In genomic region chr17:31549525-31550388, GRCh38 we compare ENCODE assay signal across 8 cellular contexts.
A peak's percentile ranks its signal among the peaks of the same experiment; 100 is the strongest.
DNase-seq lines count a peak whose midpoint lies in the region; ATAC-seq and TF ChIP-seq lines count a peak whose summit lies in the region.

No MANE protein-coding gene starts in this region.

- peaks cover 8% of the 10 kb centered on the region; the same call in 1 of the 2 replicates for H3F3A ChIP-seq in GM23338 (replicated peaks; ENCODE audit: low read depth)

- ATAC-seq in GM23338 (peak; percentile 82), RWPE2 (ENCODE audit: low read depth) (peak; percentile 81)
- ATAC-seq in stimulated activated naive CD8-positive, alpha-beta T cell treated with anti-CD3 and anti-CD28 coated beads, Interleukin-15, amount 100 ng/mL, for 72 hours: peak; percentile 86

- H3K9me3 Mint-ChIP-seq in GM23338 (no peaks in the 10 kb centered on the region; the same call in 2 of the 3 replicates), neural crest cell (no peaks in the 10 kb centered on the region)
- H3K9me3 Mint-ChIP-seq in stimulated activated naive CD8-positive, alpha-beta T cell treated with anti-CD3 and anti-CD28 coated beads, Interleukin-15, amount 100 ng/mL, for 72 hours: no peaks in the 10 kb centered on the region

- H3K9me2 ChIP-seq in GM23338 (ENCODE audit: insufficient read depth): no peaks in the 10 kb centered on the region

- H3K36me3 ChIP-seq in GM23338 (ENCODE audit: insufficient read depth) (no peaks in the 10 kb centered on the region), RWPE2 (ENCODE audit: low read depth) (no peaks in the 10 kb centered on the region)

- peaks cover 6% of the 10 kb centered on the region; the same call in 1 of the 2 replicates for H3K27me3 ChIP-seq in GM23338 (ENCODE audit: insufficient read depth)
- H3K27me3 ChIP-seq in RWPE2 (ENCODE audit: insufficient read depth, poor library complexity, severe bottlenecking): no peaks in the 10 kb centered on the region

- TF ChIP-seq CTCF in GM23338 (conservative IDR thresholded peaks at IDR 0.05; ENCODE audit: low read depth in 2 of 2): no peak
- TF ChIP-seq CTCF in RWPE2 (IDR thresholded peaks at IDR 0.05; ENCODE audit: poor library complexity, severe bottlenecking): no peak
- no peak for TF ChIP-seq CTCF in neural crest cell (conservative IDR thresholded peaks at IDR 0.05)

- H3K4me1 ChIP-seq in GM23338 (ENCODE audit: insufficient read depth): peaks cover 5% of the 10 kb centered on the region; the same call in 1 of the 2 replicates
- H3K4me1 ChIP-seq in RWPE2 (ENCODE audit: insufficient read depth, poor library complexity, severe bottlenecking): no peaks in the 10 kb centered on the region

- H3K79me2 ChIP-seq in GM23338 (replicated peaks; ENCODE audit: insufficient read depth): no peaks in the 10 kb centered on the region

- DNase-seq in Daoy (ENCODE audit: low read depth) (peak; percentile 97), GM23338 (ENCODE audit: low spot score) (peak; percentile 85), LoVo (ENCODE audit: low spot score) (peak; percentile 83), RWPE2 (ENCODE audit: low spot score) (no peak), activated gamma-delta T cell (lab: John Stamatoyannopoulos, UW) (peak; percentile 69), fibroblast of the conjunctiva (ENCODE audit: low read depth) (peak; percentile 89), neural crest cell (ENCODE audit: low read depth, low spot score) (peak; percentile 96)
- peak; percentile 91 to 95 for DNase-seq in stimulated activated naive CD8-positive, alpha-beta T cell treated with anti-CD3 and anti-CD28 coated beads, Interleukin-15, amount 100 ng/mL, for 72 hours

- H3K27ac ChIP-seq in GM23338 (ENCODE audit: low read depth): no peak overlapping the region
- peak overlapping the region; percentile 65 for H3K27ac ChIP-seq in RWPE2 (ENCODE audit: poor library complexity, severe bottlenecking)

- no peaks in the 10 kb centered on the region for H4K20me1 ChIP-seq in GM23338 (replicated peaks; ENCODE audit: insufficient read depth)

- peaks cover 12% of the 10 kb centered on the region for H3K27me3 Mint-ChIP-seq in GM23338 (ENCODE audit: insufficient read depth, low read depth, poor library complexity)
- H3K27me3 Mint-ChIP-seq in neural crest cell (ENCODE audit: low read depth): peaks cover 43% of the 10 kb centered on the region
- no peaks in the 10 kb centered on the region for H3K27me3 Mint-ChIP-seq in stimulated activated naive CD8-positive, alpha-beta T cell treated with anti-CD3 and anti-CD28 coated beads, Interleukin-15, amount 100 ng/mL, for 72 hours

- H3K4me3 Mint-ChIP-seq in GM23338 (peak overlapping the region; percentile 96), neural crest cell (peak overlapping the region; percentile 79)
- peak overlapping the region; percentile 94 to 98 for H3K4me3 Mint-ChIP-seq in stimulated activated naive CD8-positive, alpha-beta T cell treated with anti-CD3 and anti-CD28 coated beads, Interleukin-15, amount 100 ng/mL, for 72 hours

- peak overlapping the region; percentile 97 for H3K4me2 ChIP-seq in GM23338

- peaks cover 4% of the 10 kb centered on the region; the same call in 1 of the 3 replicates for H3K4me1 Mint-ChIP-seq in GM23338
- peaks cover 14% of the 10 kb centered on the region for H3K4me1 Mint-ChIP-seq in neural crest cell
- peaks cover 34% of the 10 kb centered on the region for H3K4me1 Mint-ChIP-seq in stimulated activated naive CD8-positive, alpha-beta T cell treated with anti-CD3 and anti-CD28 coated beads, Interleukin-15, amount 100 ng/mL, for 72 hours

- peak overlapping the region; percentile 93 for H3K4me3 ChIP-seq in GM23338
- peak overlapping the region; percentile 83 for H3K4me3 ChIP-seq in RWPE2 (ENCODE audit: severe bottlenecking)

- peak overlapping the region; percentile 97 for H2AFZ ChIP-seq in GM23338

- H3K27ac Mint-ChIP-seq in GM23338 (peak overlapping the region; percentile 36; the same call in 1 of the 2 replicates), neural crest cell (ENCODE audit: unreplicated experiment) (peak overlapping the region; percentile 92)
- peak overlapping the region; percentile 96 to 98 for H3K27ac Mint-ChIP-seq in stimulated activated naive CD8-positive, alpha-beta T cell treated with anti-CD3 and anti-CD28 coated beads, Interleukin-15, amount 100 ng/mL, for 72 hours

- H3K9me3 ChIP-seq in RWPE2 (ENCODE audit: severe bottlenecking): no peaks in the 10 kb centered on the region

- H3K36me3 Mint-ChIP-seq in GM23338 (ENCODE audit: low read depth) (peaks cover 4% of the 10 kb centered on the region; the same call in 2 of the 3 replicates), neural crest cell (ENCODE audit: low read depth) (no peaks in the 10 kb centered on the region)

TF ChIP-seq in GM23338, 12 proteins besides CTCF, POLR2A, EP300 and RAD21:
- TF ChIP-seq CREB1 (CRISPR knock-in tag; IDR thresholded peaks at IDR 0.05; ENCODE audit: low read depth) (peak; percentile 50), POLR2AphosphoS5 (IDR thresholded peaks at IDR 0.05; ENCODE audit: low read depth) (peak; percentile 72; the same call in 1 of the 2 replicates), STAT1 (IDR thresholded peaks at IDR 0.05; ENCODE audit: unreplicated experiment) (no peak), ZNF114 (CRISPR knock-in tag; IDR thresholded peaks at IDR 0.05) (0 out of 2 replicates have a peak, but pooled peaks have one; percentile 25)

Comparison
In these comparisons a context has a peak if more than half of its experiments do, and no peak if none do; other contexts are left out.
1. H3K27ac Mint-ChIP-seq: peak in every context shown above with its lines; median percentile 97 in stimulated activated naive CD8-positive, alpha-beta T cell treated with anti-CD3 and anti-CD28 coated beads, Interleukin-15, amount 100 ng/mL, for 72 hours; 92 in neural crest cell; 36 in GM23338.